9 cellular contexts compared by ENCODE assay signal in genomic region chr5:33423018-33423630, GRCh38.
DNase-seq lines count a peak whose midpoint lies in the region; ATAC-seq lines count a peak whose summit lies in the region.
"Had no signal": no experiment of that assay in that cellular context is flagged by ENCODE, and none has a peak within 500 bp of the region (broad histone marks: within the 10 kb centered on the region; RNA-seq: fewer than 3 reads in every experiment).

No MANE protein-coding gene starts in this region.

- peak; percentile 61 for DNase-seq in NCI-H2171 treated with DMSO at 0.1 percent for 48 hours (lab: John Stamatoyannopoulos, UW)
- peak; percentile 63 for DNase-seq in dedifferentiated amniotic fluid mesenchymal stem cell (ENCODE audit: extremely low spot score)
- peak; percentile 31 for DNase-seq in pons (ENCODE audit: low spot score)
- DNase-seq in cortex of kidney (lab: John Stamatoyannopoulos, UW) = no peak
- no peak for DNase-seq in substantia nigra (lab: John Stamatoyannopoulos, UW)
- DNase-seq in GF-D8 (lab: John Stamatoyannopoulos, UW) = no peak

- ATAC-seq in GM21526 (IDR thresholded peaks at IDR 0.05; ENCODE audit: low FRiP score, unreplicated experiment) (peak; percentile 61), GM21381 (IDR thresholded peaks at IDR 0.05; ENCODE audit: unreplicated experiment) (no peak)

- no peak overlapping the region for H3K27ac ChIP-seq in substantia nigra (ENCODE audit: low read depth, low read length, poor library complexity, severe bottlenecking)
- H3K27ac ChIP-seq: SK-N-MC had no signal

Comparison
In these comparisons a context has a peak if more than half of its experiments do, and no peak if none do; other contexts are left out.
1. DNase-seq: peak in NCI-H2171 treated with DMSO at 0.1 percent for 48 hours (single experiment), dedifferentiated amniotic fluid mesenchymal stem cell (single experiment) and pons (single experiment); none in cortex of kidney (single experiment), substantia nigra (0 of 49) and GF-D8 (single experiment).